In the genomic region with DNA sequence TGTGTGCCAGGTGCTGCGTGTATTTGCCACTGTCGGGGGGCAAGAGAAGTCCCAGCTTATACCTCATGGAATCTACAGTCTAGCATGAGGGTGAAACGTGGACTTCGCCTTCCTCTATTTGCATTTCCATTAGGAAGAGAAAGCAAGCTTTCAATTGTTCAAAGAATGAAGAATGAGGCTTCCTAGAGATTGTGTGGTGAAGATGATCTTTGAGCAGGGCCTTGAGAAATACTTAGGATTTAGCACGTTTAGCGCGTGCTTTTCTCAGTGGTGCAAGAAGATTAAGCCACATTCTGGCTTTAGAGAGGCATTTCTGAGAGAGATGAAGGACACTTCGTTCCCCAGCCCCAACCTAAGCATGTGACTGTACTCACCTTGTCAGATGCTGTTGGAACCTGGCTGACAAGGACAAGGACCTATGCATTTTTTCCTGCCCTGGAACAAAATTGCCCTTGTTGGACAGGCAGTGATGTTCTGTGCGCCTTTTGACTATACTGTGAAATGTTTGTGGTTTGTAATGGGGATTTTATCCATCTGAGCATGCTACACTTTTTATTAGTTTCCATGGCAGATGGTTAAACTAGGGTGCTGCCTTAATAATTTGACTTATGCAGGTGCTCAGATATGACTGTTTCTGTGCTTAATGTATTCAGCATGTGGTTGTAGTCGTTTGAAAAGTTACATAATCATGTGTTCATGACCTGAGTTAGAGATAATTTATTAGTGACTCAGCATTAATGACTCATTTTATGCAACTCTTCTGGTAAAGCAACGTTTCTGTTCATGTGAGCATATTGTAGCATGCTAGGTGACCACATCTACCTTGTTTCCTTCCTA, we compare ENCODE assay signal across 2 cellular contexts.
A peak's percentile ranks its signal among the peaks of the same experiment; 100 is the strongest.
TF ChIP-seq lines count a peak whose summit lies in the region.

No MANE protein-coding gene starts in this region.

TF ChIP-seq in GM12891, 5 proteins besides CTCF, POLR2A, EP300 and RAD21:
- TF ChIP-seq TAF1 (IDR thresholded peaks at IDR 0.05; ENCODE audit: low read depth, low read length) (no peak), POU2F2 (IDR thresholded peaks at IDR 0.05; ENCODE audit: low read depth, low read length) (peak; percentile 61; the same call in 1 of the 2 replicates), SPI1 (IDR thresholded peaks at IDR 0.05; ENCODE audit: low read depth, low read length) (no peak), POLR2AphosphoS5 (IDR thresholded peaks at IDR 0.05; ENCODE audit: low read depth, low read length) (no peak), PAX5 (IDR thresholded peaks at IDR 0.05; ENCODE audit: insufficient read depth, low read length, severe bottlenecking) (no peak)

TF ChIP-seq in H1, 55 proteins besides CTCF, POLR2A, EP300 and RAD21:
- TF ChIP-seq, protein P1, sequence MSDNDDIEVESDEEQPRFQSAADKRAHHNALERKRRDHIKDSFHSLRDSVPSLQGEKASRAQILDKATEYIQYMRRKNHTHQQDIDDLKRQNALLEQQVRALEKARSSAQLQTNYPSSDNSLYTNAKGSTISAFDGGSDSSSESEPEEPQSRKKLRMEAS (IDR thresholded peaks at IDR 0.05): 0 out of 2 replicates have a peak, but pooled peaks have one; percentile 25
- no peak for TF ChIP-seq KDM1A (IDR thresholded peaks at IDR 0.05; ENCODE audit: borderline replicate concordance, low read length)
- no peak for TF ChIP-seq NRF1 (IDR thresholded peaks at IDR 0.05; ENCODE audit: low read depth, low read length)
- no peak for TF ChIP-seq CREB1 (IDR thresholded peaks at IDR 0.05)
- no peak for TF ChIP-seq CHD1 (IDR thresholded peaks at IDR 0.05; ENCODE audit: low read depth, low read length)
- no peak for TF ChIP-seq SRF (IDR thresholded peaks at IDR 0.05; ENCODE audit: low read depth, low read length)
- no peak for TF ChIP-seq BACH1 (IDR thresholded peaks at IDR 0.05; ENCODE audit: low read length)
- no peak for TF ChIP-seq CHD2 (IDR thresholded peaks at IDR 0.05; ENCODE audit: low read length)
